Comparison of ENCODE assay signal across 13 cellular contexts in the genomic region with DNA sequence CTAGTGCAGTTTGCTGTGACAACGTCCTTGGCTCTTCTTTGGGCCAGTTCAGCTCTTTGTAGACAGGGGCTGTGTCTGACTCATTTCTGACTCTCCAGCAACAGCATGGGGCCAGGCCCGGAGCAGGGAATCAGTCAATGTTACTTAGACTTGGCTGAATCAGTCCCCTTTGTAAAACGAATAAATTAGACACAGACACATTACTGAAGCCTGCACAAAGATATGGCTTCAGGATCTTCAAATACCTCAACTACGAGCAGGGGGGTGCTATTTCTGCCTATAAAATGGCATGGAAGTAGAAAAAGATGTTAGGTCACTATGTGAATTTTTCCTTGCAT.
DNase-seq lines count a peak whose midpoint lies in the region; ATAC-seq and TF ChIP-seq lines count a peak whose summit lies in the region.
"Had no signal": no experiment of that assay in that cellular context is flagged by ENCODE, and none has a peak within 500 bp of the region (broad histone marks: within the 10 kb centered on the region; RNA-seq: fewer than 3 reads in every experiment).

No MANE protein-coding gene starts in this region.

- DNase-seq in GM04503 (ENCODE audit: low read depth): peak; percentile 56
- peak; percentile 55 for DNase-seq in RKO (ENCODE audit: low spot score)
- peak; percentile 44 for DNase-seq in fibroblast of gingiva (ENCODE audit: low read depth)
- peak in 1 of 2 donors; percentile 34 for DNase-seq in psoas muscle
- no peak for DNase-seq in NCI-H82 treated with DMSO at 0.1 percent for 48 hours (lab: John Stamatoyannopoulos, UW; ENCODE audit: unreplicated experiment)
- no peak for DNase-seq in cortex of kidney (lab: John Stamatoyannopoulos, UW)
- DNase-seq: DND-41, dorsolateral prefrontal cortex, NCI-H2107, sigmoid colon had no signal

- H3K4me3 ChIP-seq in psoas muscle: no peak overlapping the region
- H3K4me3 ChIP-seq: dorsolateral prefrontal cortex, sigmoid colon had no signal

- H3K36me3 ChIP-seq in psoas muscle (ENCODE audit: insufficient read depth in 1 of 2, low read depth in 1 of 2): no peaks in the 10 kb centered on the region
- H3K36me3 ChIP-seq: sigmoid colon had no signal

- intact Hi-C loops in psoas muscle (cut with DNase I): no loop called here

- H3K4me1 ChIP-seq in psoas muscle: no peaks in the 10 kb centered on the region
- H3K4me1 ChIP-seq: sigmoid colon had no signal

- TF ChIP-seq CTCF in psoas muscle (IDR thresholded peaks at IDR 0.05): no peak

- H3K27ac ChIP-seq in psoas muscle: peak overlapping the region; percentile 9
- H3K27ac ChIP-seq: KMS-11, sigmoid colon had no signal

- H3K9me3 ChIP-seq in psoas muscle: no peaks in the 10 kb centered on the region
- H3K9me3 ChIP-seq: sigmoid colon had no signal

- WGBS in psoas muscle, 3 donors: 70 to 78% (median 75%) methylated on average over 4 of the region's 4 CpGs

- no peaks in the 10 kb centered on the region for H3K27me3 ChIP-seq in psoas muscle (ENCODE audit: insufficient read depth in 3 of 3, low read length in 2 of 3)
- H3K27me3 ChIP-seq: dorsolateral prefrontal cortex, sigmoid colon had no signal

- peak in 1 of 4 donors; percentile 44 for ATAC-seq in psoas muscle
- ATAC-seq in HG03378 (IDR thresholded peaks at IDR 0.05; ENCODE audit: unreplicated experiment): no peak
- ATAC-seq in HG02981 (IDR thresholded peaks at IDR 0.05; ENCODE audit: unreplicated experiment): no peak

Comparison
In these comparisons a context has a peak if more than half of its experiments do, and no peak if none do; other contexts are left out.
1. DNase-seq: peak in GM04503 (single experiment), RKO (single experiment) and fibroblast of gingiva (single experiment); none in NCI-H82 treated with DMSO at 0.1 percent for 48 hours (single experiment) and cortex of kidney (single experiment).